ENCODE assay signal across 7 cellular contexts in the genomic region with DNA sequence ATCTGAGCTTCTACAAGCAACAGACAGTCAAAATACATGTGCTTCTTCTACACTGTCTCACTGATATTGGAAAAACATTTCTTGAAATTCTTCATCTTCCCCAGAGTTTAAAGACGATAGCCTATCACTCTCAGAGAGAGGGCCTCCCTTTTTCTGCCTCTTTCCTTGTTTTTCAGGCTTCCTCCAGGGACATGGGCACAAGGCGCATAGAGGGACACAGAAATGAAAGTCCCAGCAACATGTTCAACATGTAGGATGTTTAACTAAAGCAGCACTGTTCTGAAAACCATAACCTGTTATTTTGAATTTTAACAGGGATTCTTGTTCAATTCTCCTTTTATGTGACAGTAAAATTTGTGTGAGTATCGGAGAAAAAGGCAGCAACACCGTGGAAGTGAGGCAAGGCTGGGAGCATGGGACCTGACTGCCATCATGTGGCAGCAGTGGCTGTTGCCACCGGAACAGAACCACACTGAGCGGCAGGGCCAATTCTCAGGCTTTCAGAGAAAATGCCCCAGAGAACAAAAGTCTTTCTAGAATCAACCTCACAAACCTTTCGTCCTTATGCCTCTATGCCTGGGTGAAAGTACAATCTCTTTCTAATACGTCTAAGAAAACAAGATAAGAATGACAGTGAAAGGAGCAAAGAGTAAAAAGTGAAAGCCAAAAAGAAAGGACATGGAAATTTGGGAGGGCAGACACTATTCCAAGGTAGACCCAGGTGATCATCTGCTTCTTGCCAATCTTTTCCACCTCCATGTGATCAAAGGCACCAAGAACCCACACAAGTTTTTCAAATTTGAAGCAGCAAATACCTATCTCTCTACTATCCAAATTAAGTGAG. TPM values are rescaled to one million over a fixed set of nuclear protein-coding genes. Genes with fewer than 3 reads are reported as not detected.
DNase-seq lines count a peak whose midpoint lies in the region; ATAC-seq and TF ChIP-seq lines count a peak whose summit lies in the region.

No MANE protein-coding gene starts in this region.

- H3K27ac ChIP-seq in DND-41 (ENCODE audit: low read length) (no peak overlapping the region), GM23338 (ENCODE audit: low read depth) (no peak overlapping the region; the same call in 1 of the 2 replicates), OCI-LY1 (ENCODE audit: low read depth, low read length, poor library complexity, severe bottlenecking) (no peak overlapping the region), upper lobe of right lung (no peak overlapping the region)

- ATAC-seq in DND-41 (ENCODE audit: insufficient read depth, low read depth): peak; percentile 78
- ATAC-seq in GM23338: peak; percentile 88
- ATAC-seq in upper lobe of right lung: peak; percentile 95

- H3K27me3 Mint-ChIP-seq in GM23338 (ENCODE audit: insufficient read depth, low read depth, poor library complexity): peaks cover 4% of the 10 kb centered on the region
- H3K27me3 Mint-ChIP-seq in dendritic cell treated with granulocyte-macrophage colony-stimulating factor and Interleukin-4, amounts not matched to agents 40 ng/mL and 50 ng/mL, for 4 days: no peaks in the 10 kb centered on the region

- H3K79me2 ChIP-seq in DND-41 (ENCODE audit: insufficient read depth, low read length): no peaks in the 10 kb centered on the region
- peaks cover 4% of the 10 kb centered on the region; the same call in 1 of the 2 replicates for H3K79me2 ChIP-seq in GM23338 (replicated peaks; ENCODE audit: insufficient read depth)
- H3K79me2 ChIP-seq in OCI-LY1 (ENCODE audit: insufficient read depth, low read length): no peaks in the 10 kb centered on the region

- H3K36me3 Mint-ChIP-seq in GM23338 (ENCODE audit: low read depth): peaks cover 55% of the 10 kb centered on the region
- H3K36me3 Mint-ChIP-seq in dendritic cell treated with granulocyte-macrophage colony-stimulating factor and Interleukin-4, amounts not matched to agents 40 ng/mL and 50 ng/mL, for 4 days (ENCODE audit: low read depth): no peaks in the 10 kb centered on the region

- H4K20me1 ChIP-seq in DND-41 (ENCODE audit: insufficient read depth, low read length) (no peaks in the 10 kb centered on the region), GM23338 (replicated peaks; ENCODE audit: insufficient read depth) (peaks cover 1% of the 10 kb centered on the region), OCI-LY1 (ENCODE audit: insufficient read depth, low read length) (no peaks in the 10 kb centered on the region)

- no peaks in the 10 kb centered on the region for H3F3A ChIP-seq in GM23338 (replicated peaks; ENCODE audit: low read depth)
- no peaks in the 10 kb centered on the region for H3F3A ChIP-seq in OCI-LY1 (ENCODE audit: insufficient read depth, low read length)

- TF ChIP-seq CTCF in DND-41 (IDR thresholded peaks at IDR 0.05; ENCODE audit: borderline replicate concordance, extremely low read depth, low read length, poor library complexity, severe bottlenecking) (peak; percentile 85), GM23338 (conservative IDR thresholded peaks at IDR 0.05; ENCODE audit: low read depth in 2 of 2) (peak; percentile 52 to 77), OCI-LY1 (IDR thresholded peaks at IDR 0.05; ENCODE audit: low read length) (peak; percentile 85), lower leg skin (IDR thresholded peaks at IDR 0.05) (peak in 1 of 3 donors; percentile 30), upper lobe of right lung (IDR thresholded peaks at IDR 0.05) (peak; percentile 85)

- H3K27ac Mint-ChIP-seq in GM23338: no peak overlapping the region
- no peak overlapping the region for H3K27ac Mint-ChIP-seq in dendritic cell treated with granulocyte-macrophage colony-stimulating factor and Interleukin-4, amounts not matched to agents 40 ng/mL and 50 ng/mL, for 4 days

- H3K4me2 ChIP-seq in DND-41 (ENCODE audit: insufficient read depth, low read length): no peak overlapping the region
- H3K4me2 ChIP-seq in GM23338: no peak overlapping the region
- no peak overlapping the region for H3K4me2 ChIP-seq in OCI-LY1 (ENCODE audit: low read length)

- no peaks in the 10 kb centered on the region for H3K4me1 ChIP-seq in DND-41 (ENCODE audit: insufficient read depth, low read length)
- H3K4me1 ChIP-seq in GM23338 (ENCODE audit: insufficient read depth): no peaks in the 10 kb centered on the region
- no peaks in the 10 kb centered on the region for H3K4me1 ChIP-seq in OCI-LY1 (ENCODE audit: insufficient read depth, low read length, severe bottlenecking)
- peaks cover 5% of the 10 kb centered on the region for H3K4me1 ChIP-seq in upper lobe of right lung

- H3K9me3 Mint-ChIP-seq in GM23338: no peaks in the 10 kb centered on the region
- no peaks in the 10 kb centered on the region for H3K9me3 Mint-ChIP-seq in dendritic cell treated with granulocyte-macrophage colony-stimulating factor and Interleukin-4, amounts not matched to agents 40 ng/mL and 50 ng/mL, for 4 days

- DNase-seq in DND-41: peak; percentile 41
- DNase-seq in GM23338 (ENCODE audit: low spot score): peak; percentile 53
- peak; percentile 32 to 86 for DNase-seq in lower leg skin (ENCODE audit: low spot score in 2 of 2)
- peak; percentile 77 for DNase-seq in upper lobe of right lung
- DNase-seq in activated CD8-positive, alpha-beta memory T cell treated with anti-CD3 and anti-CD28 coated beads, Interleukin-2, amount 50 U/mL, for 48 hours: no peak

- H3K36me3 ChIP-seq in DND-41 (ENCODE audit: insufficient read depth, low read length): peaks cover 7% of the 10 kb centered on the region; the same call in 1 of the 2 replicates
- H3K36me3 ChIP-seq in GM23338 (ENCODE audit: insufficient read depth): peaks cover 26% of the 10 kb centered on the region; the same call in 1 of the 2 replicates
- H3K36me3 ChIP-seq in OCI-LY1 (ENCODE audit: insufficient read depth, low read length): no peaks in the 10 kb centered on the region
- no peaks in the 10 kb centered on the region for H3K36me3 ChIP-seq in upper lobe of right lung

- H2AFZ ChIP-seq in DND-41 (ENCODE audit: low read depth, low read length) (no peak overlapping the region), GM23338 (no peak overlapping the region), OCI-LY1 (ENCODE audit: low read length) (no peak overlapping the region)

- TF ChIP-seq POLR2A in lower leg skin (IDR thresholded peaks at IDR 0.05): no peak

- H3K9ac ChIP-seq in DND-41 (ENCODE audit: low read depth, low read length): no peak overlapping the region
- H3K9ac ChIP-seq in OCI-LY1 (ENCODE audit: low read length): no peak overlapping the region

- H3K4me3 Mint-ChIP-seq in GM23338: no peak overlapping the region
- H3K4me3 Mint-ChIP-seq in dendritic cell treated with granulocyte-macrophage colony-stimulating factor and Interleukin-4, amounts not matched to agents 40 ng/mL and 50 ng/mL, for 4 days: peak overlapping the region; percentile 46

- intact Hi-C loops in dendritic cell treated with granulocyte-macrophage colony-stimulating factor and Interleukin-4, amounts not matched to agents 40 ng/mL and 50 ng/mL, for 4 days (cut with micrococcal nuclease): loop anchor here (1.0 to 10.0 kb wide), 2 partner anchors 606 to 1376 kb away; no protein-coding TSS in a partner anchor
- intact Hi-C loops in lower leg skin (cut with DNase I; ENCODE audit: low total_unique reads) (loop anchor here (5.0 kb wide), 1 partner anchor 609 kb away; the partner anchor contains the start of gene SIPA1L2), upper lobe of right lung (cut with DNase I) (no loop called here)

- H3K9me3 ChIP-seq in DND-41 (ENCODE audit: insufficient read depth, low read length, severe bottlenecking) (no peaks in the 10 kb centered on the region), OCI-LY1 (ENCODE audit: low read length) (no peaks in the 10 kb centered on the region), upper lobe of right lung (no peaks in the 10 kb centered on the region)

- WGBS in lower leg skin, 2 donors: 34 to 36% methylated on average over 8 of the region's 8 CpGs

- H3K9me2 ChIP-seq in GM23338 (ENCODE audit: insufficient read depth) (no peaks in the 10 kb centered on the region), OCI-LY1 (ENCODE audit: low read depth, low read length) (no peaks in the 10 kb centered on the region)

- H3K27me3 ChIP-seq in DND-41 (ENCODE audit: insufficient read depth, low read length, poor library complexity): no peaks in the 10 kb centered on the region
- no peaks in the 10 kb centered on the region for H3K27me3 ChIP-seq in GM23338 (ENCODE audit: insufficient read depth)
- H3K27me3 ChIP-seq in OCI-LY1 (ENCODE audit: insufficient read depth, low read length): no peaks in the 10 kb centered on the region
- no peaks in the 10 kb centered on the region for H3K27me3 ChIP-seq in upper lobe of right lung

- H3K4me1 Mint-ChIP-seq in GM23338: peaks cover 4% of the 10 kb centered on the region; the same call in 2 of the 3 replicates
- H3K4me1 Mint-ChIP-seq in dendritic cell treated with granulocyte-macrophage colony-stimulating factor and Interleukin-4, amounts not matched to agents 40 ng/mL and 50 ng/mL, for 4 days (ENCODE audit: low read depth): peaks cover 17% of the 10 kb centered on the region

- H3K4me3 ChIP-seq in DND-41 (ENCODE audit: low read depth in 1 of 2, low read length in 2 of 2) (no peak overlapping the region), GM23338 (no peak overlapping the region), OCI-LY1 (ENCODE audit: low read depth, low read length, poor library complexity, severe bottlenecking) (no peak overlapping the region), lower leg skin (ENCODE audit: low read depth, poor library complexity, severe bottlenecking) (no peak overlapping the region), upper lobe of right lung (no peak overlapping the region)

RNA-seq across cellular contexts. Expression of gene PCNX2, which starts 54.5 kb away (rescaled TPM):
- total RNA-seq in GM23338 (2014; rRNA removed; shearing (Covaris generic)): 61.2 and 88.3 TPM in 2 replicates
- polyA plus RNA-seq in GM23338 (2016; fragmentation: Nextera tagmentation; extraction: Ambion mirVana): 42.6 and 42.9 TPM in 2 replicates
- total RNA-seq in lower leg skin: 10 to 100 TPM in 2 of 4 donors, 1 to 10 TPM in 2; 5.0 to 12.5 (median 9.6) TPM
- total RNA-seq in upper lobe of right lung: 6.8 TPM
